In genomic region chr17:83180264-83180995, GRCh38 we compare ENCODE assay signal across 17 cellular contexts.
DNase-seq lines count a peak whose midpoint lies in the region; ATAC-seq and TF ChIP-seq lines count a peak whose summit lies in the region.
"Had no signal": no experiment of that assay in that cellular context is flagged by ENCODE, and none has a peak within 500 bp of the region (broad histone marks: within the 10 kb centered on the region; RNA-seq: fewer than 3 reads in every experiment).

No MANE protein-coding gene starts in this region.

- H3K27ac Mint-ChIP-seq in T-helper 17 cell = no peak overlapping the region
- H3K27ac Mint-ChIP-seq: activated CD4-positive, alpha-beta T cell treated with anti-CD3 and anti-CD28 coated beads, Interleukin-2, amount 10 ng/mL, durations not matched to agents 7 days and 5 days had no signal

- POLR2A ChIA-PET in RWPE1 (lab: Yijun Ruan, JAX; ENCODE audit: low non-redundant PET) = no interaction called here

- intact Hi-C loops in lower leg skin (cut with DNase I; ENCODE audit: low total_unique reads) (no loop called here), esophagus squamous epithelium (cut with DNase I) (no loop called here)

- H3K36me3 Mint-ChIP-seq in T-helper 17 cell (ENCODE audit: low read depth) = no peaks in the 10 kb centered on the region

- H3K27ac ChIP-seq in RWPE1 (no peak overlapping the region), esophagus squamous epithelium (no peak overlapping the region)

- CTCF ChIA-PET in RWPE1 (lab: Yijun Ruan, JAX) = no interaction called here

- H3K4me1 Mint-ChIP-seq in T-helper 17 cell = peaks cover 2% of the 10 kb centered on the region
- H3K4me1 Mint-ChIP-seq: activated CD4-positive, alpha-beta T cell treated with anti-CD3 and anti-CD28 coated beads, Interleukin-2, amount 10 ng/mL, durations not matched to agents 7 days and 5 days had no signal

- no peak overlapping the region for H3K4me3 ChIP-seq in lower leg skin (ENCODE audit: low read depth, poor library complexity, severe bottlenecking)
- H3K4me3 ChIP-seq in esophagus squamous epithelium = no peak overlapping the region

- TF ChIP-seq CTCF in lower leg skin (IDR thresholded peaks at IDR 0.05) (no peak), RWPE1 (conservative IDR thresholded peaks at IDR 0.05; ENCODE audit: low read depth) (no peak), esophagus squamous epithelium (IDR thresholded peaks at IDR 0.05) (no peak)

- no peaks in the 10 kb centered on the region for H3K36me3 ChIP-seq in esophagus squamous epithelium

- TF ChIP-seq POLR2A in lower leg skin (IDR thresholded peaks at IDR 0.05) = no peak
- no peak for TF ChIP-seq POLR2A in esophagus squamous epithelium (IDR thresholded peaks at IDR 0.05)

- no peaks in the 10 kb centered on the region for H3K9me3 ChIP-seq in T-helper 17 cell (ENCODE audit: control insufficient read depth, low read length, poor library complexity, severe bottlenecking)
- no peaks in the 10 kb centered on the region for H3K9me3 ChIP-seq in esophagus squamous epithelium

- no peak for ATAC-seq in T-helper 17 cell
- ATAC-seq in GM21723 (IDR thresholded peaks at IDR 0.05; ENCODE audit: unreplicated experiment) = no peak

- peak; percentile 35 for DNase-seq in activated CD8-positive, alpha-beta memory T cell treated with anti-CD3 and anti-CD28 coated beads for 24 hours
- DNase-seq in activated CD8-positive, alpha-beta memory T cell treated with anti-CD3 and anti-CD28 coated beads, Interleukin-2, amount 50 U/mL, for 4 hours = no peak
- no peak for DNase-seq in T-helper 17 cell
- DNase-seq in lower leg skin (ENCODE audit: low spot score in 2 of 2) = peak; percentile 10 to 79
- DNase-seq in stimulated activated CD8-positive, alpha-beta memory T cell treated with anti-CD3 and anti-CD28 coated beads, Interleukin-4, amount 100 ng/mL, for 48 hours = peak; percentile 20
- DNase-seq in RWPE1 (ENCODE audit: low spot score) = no peak
- no peak for DNase-seq in esophagus squamous epithelium (lab: John Stamatoyannopoulos, UW)
- DNase-seq: activated naive CD4-positive, alpha-beta T cell; activated T-cell treated with anti-CD3 and anti-CD28 coated beads for 4 hours; caudate nucleus; GDM1; NCI-H1105; NCI-H2081; NCI-H524; substantia nigra had no signal

- WGBS in lower leg skin, 2 donors = 93 to 95% methylated on average over 25 of the region's 25 CpGs
- 88 to 97% methylated on average over 17 to 23 of the region's 25 CpGs for WGBS in esophagus squamous epithelium, 2 donors

- H3K27me3 ChIP-seq in esophagus squamous epithelium = peaks cover 0 to 7% (median 0%) of the 10 kb centered on the region in 4 donors

- peaks cover 0 to 27% (median 7%) of the 10 kb centered on the region in 3 donors for H3K4me1 ChIP-seq in esophagus squamous epithelium

- H3K4me3 Mint-ChIP-seq in T-helper 17 cell = peak overlapping the region; percentile 49
- H3K4me3 Mint-ChIP-seq: activated CD4-positive, alpha-beta T cell treated with anti-CD3 and anti-CD28 coated beads, Interleukin-2, amount 10 ng/mL, durations not matched to agents 7 days and 5 days had no signal

- no peaks in the 10 kb centered on the region for H3K27me3 Mint-ChIP-seq in T-helper 17 cell

Comparison
In these comparisons a context has a peak if more than half of its experiments do, and no peak if none do; other contexts are left out.
1. DNase-seq: peak in activated CD8-positive, alpha-beta memory T cell treated with anti-CD3 and anti-CD28 coated beads for 24 hours (single experiment), lower leg skin (2 of 2) and stimulated activated CD8-positive, alpha-beta memory T cell treated with anti-CD3 and anti-CD28 coated beads, Interleukin-4, amount 100 ng/mL, for 48 hours (single experiment); none in activated CD8-positive, alpha-beta memory T cell treated with anti-CD3 and anti-CD28 coated beads, Interleukin-2, amount 50 U/mL, for 4 hours (single experiment), T-helper 17 cell (0 of 3), RWPE1 (single experiment) and esophagus squamous epithelium (single experiment).